ENCODE assay signal across 20 cellular contexts in the genomic region with DNA sequence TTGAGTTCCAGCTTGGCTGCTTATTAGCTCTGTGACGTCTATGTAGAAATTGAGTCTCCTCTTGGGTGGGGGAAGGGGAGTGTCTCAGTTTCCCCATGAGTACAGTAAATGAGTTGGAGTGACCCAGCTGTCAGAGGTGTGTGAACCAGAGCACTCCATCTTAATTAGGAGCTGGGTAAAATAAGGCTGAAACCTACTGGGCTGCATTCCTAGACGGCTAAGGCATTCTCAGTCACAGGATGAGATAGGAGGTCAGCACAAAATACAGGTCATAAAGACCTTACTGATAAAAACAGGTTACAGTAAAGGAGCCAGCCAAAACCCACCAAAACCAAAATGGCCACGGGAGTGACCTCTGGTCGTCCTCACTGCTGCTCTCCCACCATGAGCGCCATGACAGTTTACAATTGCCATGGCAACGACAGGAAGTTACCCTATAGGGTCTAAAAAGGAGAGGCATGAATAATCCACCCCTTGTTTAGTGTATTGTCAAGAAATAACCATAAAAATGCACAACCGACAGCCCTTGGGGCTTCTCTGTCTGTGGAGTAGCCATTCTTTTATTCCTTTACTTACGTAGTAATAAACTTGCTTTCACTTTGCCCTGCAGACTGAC.
A peak's percentile ranks its signal among the peaks of the same experiment; 100 is the strongest.
DNase-seq lines count a peak whose midpoint lies in the region; ATAC-seq lines count a peak whose summit lies in the region.
"Had no signal": no experiment of that assay in that cellular context is flagged by ENCODE, and none has a peak within 500 bp of the region (broad histone marks: within the 10 kb centered on the region; RNA-seq: fewer than 3 reads in every experiment).

No MANE protein-coding gene starts in this region.

- H3K4me2 ChIP-seq in neuronal stem cell (ENCODE audit: insufficient read depth, low read length, poor library complexity, severe bottlenecking) = no peak overlapping the region
- H3K4me2 ChIP-seq: SK-N-SH had no signal

- peak; percentile 56 for DNase-seq in ELF-1 (ENCODE audit: low read depth, low spot score)
- peak; percentile 21 for DNase-seq in SK-MEL-5 (ENCODE audit: low read depth, low spot score)
- no peak for DNase-seq in neuronal stem cell (ENCODE audit: low spot score)
- DNase-seq in NCI-H1694 (lab: John Stamatoyannopoulos, UW) = no peak
- DNase-seq: 8988T; GF-D8; HFFc6; IMR-90; Karpas-422; NCI-H1417 treated with DMSO at 0.1 percent for 48 hours; NCI-H2029; NCI-H526 treated with DMSO at 0.1 percent for 48 hours; NK-92 treated with Interleukin-12 subunit alpha and Interleukin-12 subunit beta, amount 100 ng/mL, for 24 hours; SHP77; SK-N-SH had no signal

- H2BK5ac ChIP-seq in neuronal stem cell (ENCODE audit: low read length) = no peak overlapping the region

- H3K36me3 ChIP-seq in iPS-20b (ENCODE audit: insufficient read depth, low read depth, low read length) (no peaks in the 10 kb centered on the region), neuronal stem cell (replicated peaks in 1 of 2; ENCODE audit: control insufficient read depth in 2 of 2, insufficient read depth in 2 of 2, low read length in 2 of 2) (no peaks in the 10 kb centered on the region)

- H4K8ac ChIP-seq in neuronal stem cell (ENCODE audit: low read depth, low read length) = no peak overlapping the region

- H2AK5ac ChIP-seq in neuronal stem cell (ENCODE audit: low read depth, low read length) = no peak overlapping the region

- no peak overlapping the region for H3K23ac ChIP-seq in neuronal stem cell (ENCODE audit: low read depth, low read length, poor library complexity)

- H3K4me3 ChIP-seq in iPS-20b (ENCODE audit: low read length) = no peak overlapping the region
- no peak overlapping the region for H3K4me3 ChIP-seq in neuronal stem cell (ENCODE audit: low read length in 2 of 2)

- H3K27me3 ChIP-seq in iPS-20b (ENCODE audit: insufficient read depth, low read length) (no peaks in the 10 kb centered on the region), neuronal stem cell (ENCODE audit: control insufficient read depth in 3 of 3, insufficient read depth in 3 of 3, low read depth in 1 of 3, low read length in 3 of 3) (no peaks in the 10 kb centered on the region)

- ATAC-seq in GM19395 (IDR thresholded peaks at IDR 0.05; ENCODE audit: unreplicated experiment) (no peak), HG02870 (IDR thresholded peaks at IDR 0.05; ENCODE audit: unreplicated experiment) (no peak), GM19023 (IDR thresholded peaks at IDR 0.05; ENCODE audit: unreplicated experiment) (no peak)

- H3K4me1 ChIP-seq in iPS-20b (ENCODE audit: insufficient read depth, low read length) (peaks cover 29% of the 10 kb centered on the region), neuronal stem cell (ENCODE audit: control insufficient read depth in 2 of 2, insufficient read depth in 1 of 2, low read depth in 1 of 2, low read length in 2 of 2) (peaks cover 0 to 8% of the 10 kb centered on the region in 2 donors)

- H2BK12ac ChIP-seq in neuronal stem cell (ENCODE audit: low read length) = no peak overlapping the region

- no peak overlapping the region for H4K91ac ChIP-seq in neuronal stem cell (ENCODE audit: low read depth, low read length, poor library complexity)

- no peak overlapping the region for H2BK120ac ChIP-seq in neuronal stem cell (ENCODE audit: low read depth, low read length)

- H2BK15ac ChIP-seq in neuronal stem cell (ENCODE audit: low read length) = no peak overlapping the region

- H2AFZ ChIP-seq in neuronal stem cell (ENCODE audit: low read length) = peak overlapping the region; percentile 42

- no peak overlapping the region for H3K18ac ChIP-seq in neuronal stem cell (ENCODE audit: low read length)

- H3K9ac ChIP-seq in iPS-20b (ENCODE audit: low read depth, low read length) = 0 out of 2 replicates have a peak overlapping the region, but pooled peaks have one; percentile 15
- H3K9ac ChIP-seq in neuronal stem cell (ENCODE audit: low read depth, low read length, poor library complexity) = no peak overlapping the region
- H3K9ac ChIP-seq: SK-N-SH had no signal

- H3K14ac ChIP-seq in neuronal stem cell (ENCODE audit: low read length) = no peak overlapping the region

- no peak overlapping the region for H3K27ac ChIP-seq in iPS-20b (ENCODE audit: low read length)
- no peak overlapping the region for H3K27ac ChIP-seq in neuronal stem cell (replicated peaks; ENCODE audit: low read length)
- H3K27ac ChIP-seq: HL-60 had no signal

- H3K9me3 ChIP-seq in iPS-20b (ENCODE audit: insufficient read depth, low read depth, low read length) (no peaks in the 10 kb centered on the region), neuronal stem cell (replicated peaks in 1 of 2; ENCODE audit: control insufficient read depth in 2 of 2, insufficient read depth in 1 of 2, low read depth in 1 of 2, low read length in 2 of 2) (no peaks in the 10 kb centered on the region)
- H3K9me3 ChIP-seq: SK-N-SH had no signal

- in situ Hi-C loops in SK-MEL-5 (cut with HindIII; ENCODE audit: low pct_unique_long_range_greater_than_20kb, low sequenced_read_pairs) = no loop called here

- WGBS in neuronal stem cell (ENCODE audit: extremely low coverage in 2 of 2, insufficient read length in 2 of 2, insufficient replicate concordance in 1 of 2), 2 donors = no CpG with 5 or more reads among the region's 8 CpGs

- no peaks in the 10 kb centered on the region for H3K79me1 ChIP-seq in neuronal stem cell (ENCODE audit: low read depth, low read length)

- no peak overlapping the region for H3K4ac ChIP-seq in neuronal stem cell (ENCODE audit: low read length)

Comparison
In these comparisons a context has a peak if more than half of its experiments do, and no peak if none do; other contexts are left out.
1. DNase-seq: peak in ELF-1 (single experiment) and SK-MEL-5 (single experiment); none in neuronal stem cell (single experiment) and NCI-H1694 (single experiment).